ENCODE assay signal across 1 cellular context in genomic region chr12:47079365-47079893, GRCh38.
A peak's percentile ranks its signal among the peaks of the same experiment; 100 is the strongest.
TF ChIP-seq lines count a peak whose summit lies in the region.

A gene with protein sequence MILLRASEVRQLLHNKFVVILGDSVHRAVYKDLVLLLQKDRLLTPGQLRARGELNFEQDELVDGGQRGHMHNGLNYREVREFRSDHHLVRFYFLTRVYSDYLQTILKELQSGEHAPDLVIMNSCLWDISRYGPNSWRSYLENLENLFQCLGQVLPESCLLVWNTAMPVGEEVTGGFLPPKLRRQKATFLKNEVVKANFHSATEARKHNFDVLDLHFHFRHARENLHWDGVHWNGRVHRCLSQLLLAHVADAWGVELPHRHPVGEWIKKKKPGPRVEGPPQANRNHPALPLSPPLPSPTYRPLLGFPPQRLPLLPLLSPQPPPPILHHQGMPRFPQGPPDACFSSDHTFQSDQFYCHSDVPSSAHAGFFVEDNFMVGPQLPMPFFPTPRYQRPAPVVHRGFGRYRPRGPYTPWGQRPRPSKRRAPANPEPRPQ (plus strand): TSS chr12:47079621. CDS start chr12:47235064, 155,443 bp downstream.

TF ChIP-seq in IMR-90, 13 proteins besides CTCF, POLR2A, EP300 and RAD21:
- TF ChIP-seq SMC3 (IDR thresholded peaks at IDR 0.05; ENCODE audit: low read depth, low read length) (peak; percentile 57), MXI1 (IDR thresholded peaks at IDR 0.05; ENCODE audit: borderline replicate concordance, low read depth, low read length) (0 out of 2 replicates have a peak, but pooled peaks have one; percentile 34), RCOR1 (IDR thresholded peaks at IDR 0.05; ENCODE audit: insufficient replicate concordance, low read length) (no peak)
